ENCODE assay signal across 8 cellular contexts in the genomic region with DNA sequence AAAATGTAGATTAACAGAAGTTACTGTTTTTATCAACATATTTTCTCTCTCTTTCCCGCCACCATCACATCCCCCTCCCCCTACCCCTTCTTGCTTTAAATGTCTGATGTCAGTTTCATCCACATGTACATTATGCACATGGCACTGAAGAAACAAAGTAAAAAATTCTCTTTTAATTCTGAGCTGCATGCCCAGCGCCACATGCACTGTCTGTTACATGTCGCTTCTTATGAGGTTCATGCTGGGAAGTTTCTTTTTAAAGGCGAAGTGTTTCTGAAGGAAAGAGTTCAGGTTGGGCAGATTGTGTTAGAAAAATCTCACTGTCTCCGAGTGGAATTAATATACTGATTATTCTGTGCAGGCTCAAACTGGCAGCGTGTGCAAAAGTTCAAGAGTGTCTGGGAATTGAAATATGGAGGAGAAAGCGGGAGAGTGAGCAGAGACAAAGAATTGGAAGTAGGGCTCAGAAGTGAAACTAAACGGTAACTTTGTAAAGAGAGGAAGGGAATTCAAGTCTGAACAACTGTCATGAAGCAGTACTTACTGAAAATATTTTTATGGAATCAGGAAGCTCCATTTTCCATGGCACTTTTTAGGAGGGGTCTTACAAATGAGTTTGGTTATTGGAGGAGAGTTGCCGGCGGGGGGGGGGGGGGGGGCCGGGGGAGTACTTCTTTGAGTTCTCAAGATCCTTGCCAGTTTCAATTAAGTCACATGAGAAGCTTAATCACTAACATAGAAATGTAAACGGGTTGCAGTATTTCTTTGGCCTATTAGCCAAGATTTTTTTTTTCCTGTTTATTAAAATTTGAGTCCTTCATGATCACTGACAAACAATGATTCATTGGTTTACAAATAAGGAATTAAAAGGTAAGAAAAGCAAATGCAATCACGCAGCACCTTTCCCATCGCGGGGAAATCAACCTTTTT.
A peak's percentile ranks its signal among the peaks of the same experiment; 100 is the strongest.
DNase-seq lines count a peak whose midpoint lies in the region; ATAC-seq and TF ChIP-seq lines count a peak whose summit lies in the region.

No MANE protein-coding gene starts in this region.

- H3K27ac Mint-ChIP-seq in CD8-positive, alpha-beta T cell, result peak overlapping the region; percentile 63

- no peak for TF ChIP-seq POLR2A in esophagus muscularis mucosa (IDR thresholded peaks at IDR 0.05; ENCODE audit: low read depth)

- H3K9me3 Mint-ChIP-seq in CD8-positive, alpha-beta T cell, result no peaks in the 10 kb centered on the region

- DNase-seq in CD8-positive, alpha-beta T cell, result no peak
- DNase-seq in NCI-H524 treated with DMSO at 0.1 percent for 48 hours (lab: John Stamatoyannopoulos, UW) (peak; percentile 46), esophagus muscularis mucosa (ENCODE audit: extremely low spot score) (no peak), omental fat pad (ENCODE audit: low spot score) (no peak), HK-2 (ENCODE audit: unreplicated experiment) (no peak), epidermal melanocyte (ENCODE audit: insufficient read length, low spot score) (no peak)
- no peak for DNase-seq in stimulated activated CD4-positive, alpha-beta T cell treated with anti-CD3 and anti-CD28 coated beads, Interleukin-1b, Interleukin-23, amount 100 ng/mL, for 48 hours
- DNase-seq in stimulated activated CD4-positive, alpha-beta T cell treated with anti-CD3 and anti-CD28 coated beads, Interleukin-4, amount 100 ng/mL, for 1 hour, result no peak

- peak overlapping the region; percentile 10 for H3K4me3 ChIP-seq in CD8-positive, alpha-beta T cell (ENCODE audit: low read depth, low read length)
- peak overlapping the region; percentile 39 to 56 (median 52) for H3K4me3 ChIP-seq in esophagus muscularis mucosa

- TF ChIP-seq EP300 in esophagus muscularis mucosa (IDR thresholded peaks at IDR 0.05), result no peak

- 22% methylated on average over 15 of the region's 15 CpGs for WGBS in esophagus muscularis mucosa

- POLR2A ChIA-PET in CD8-positive, alpha-beta T cell (lab: Charles Lee), result no interaction called here

- no peak overlapping the region for H3K27ac ChIP-seq in CD8-positive, alpha-beta T cell (ENCODE audit: low read depth, low read length)
- H3K27ac ChIP-seq in esophagus muscularis mucosa (replicated peaks in 1 of 4), result peak overlapping the region; percentile 7 to 56 (median 39)

- no peaks in the 10 kb centered on the region for H3K27me3 ChIP-seq in CD8-positive, alpha-beta T cell (ENCODE audit: insufficient read depth, low read length)
- no peaks in the 10 kb centered on the region for H3K27me3 ChIP-seq in esophagus muscularis mucosa

- no peak for TF ChIP-seq CTCF in CD8-positive, alpha-beta T cell (IDR thresholded peaks at IDR 0.05)
- TF ChIP-seq CTCF in esophagus muscularis mucosa (IDR thresholded peaks at IDR 0.05) (no peak), omental fat pad (IDR thresholded peaks at IDR 0.05) (no peak)

- H3K36me3 ChIP-seq in CD8-positive, alpha-beta T cell (ENCODE audit: insufficient read depth, low read length), result no peaks in the 10 kb centered on the region
- peaks cover 0 to 7% (median 0%) of the 10 kb centered on the region in 4 donors for H3K36me3 ChIP-seq in esophagus muscularis mucosa

- H3K4me1 Mint-ChIP-seq in CD8-positive, alpha-beta T cell (ENCODE audit: low read depth), result peaks cover 14% of the 10 kb centered on the region

- no peaks in the 10 kb centered on the region for H3K27me3 Mint-ChIP-seq in CD8-positive, alpha-beta T cell (ENCODE audit: low read depth)

- no peaks in the 10 kb centered on the region for H3K9me3 ChIP-seq in CD8-positive, alpha-beta T cell (ENCODE audit: low read length)
- no peaks in the 10 kb centered on the region for H3K9me3 ChIP-seq in esophagus muscularis mucosa

- H3K4me1 ChIP-seq in CD8-positive, alpha-beta T cell (ENCODE audit: insufficient read depth, low read length), result no peaks in the 10 kb centered on the region
- peaks cover 8 to 31% (median 26%) of the 10 kb centered on the region in 4 donors for H3K4me1 ChIP-seq in esophagus muscularis mucosa

- CTCF ChIA-PET in CD8-positive, alpha-beta T cell (lab: Charles Lee), result no interaction called here

- intact Hi-C loops in CD8-positive, alpha-beta T cell (cut with DNase I, micrococcal nuclease), result no loop called here
- intact Hi-C loops in esophagus muscularis mucosa (cut with DNase I), result no loop called here

- no peak for ATAC-seq in CD8-positive, alpha-beta T cell
- ATAC-seq in omental fat pad (ENCODE audit: low FRiP score), result peak; percentile 30

- peaks cover 20% of the 10 kb centered on the region for H3K36me3 Mint-ChIP-seq in CD8-positive, alpha-beta T cell

- peak overlapping the region; percentile 93 for H3K4me3 Mint-ChIP-seq in CD8-positive, alpha-beta T cell
